Comparison of ENCODE assay signal across 9 cellular contexts in the genomic region with DNA sequence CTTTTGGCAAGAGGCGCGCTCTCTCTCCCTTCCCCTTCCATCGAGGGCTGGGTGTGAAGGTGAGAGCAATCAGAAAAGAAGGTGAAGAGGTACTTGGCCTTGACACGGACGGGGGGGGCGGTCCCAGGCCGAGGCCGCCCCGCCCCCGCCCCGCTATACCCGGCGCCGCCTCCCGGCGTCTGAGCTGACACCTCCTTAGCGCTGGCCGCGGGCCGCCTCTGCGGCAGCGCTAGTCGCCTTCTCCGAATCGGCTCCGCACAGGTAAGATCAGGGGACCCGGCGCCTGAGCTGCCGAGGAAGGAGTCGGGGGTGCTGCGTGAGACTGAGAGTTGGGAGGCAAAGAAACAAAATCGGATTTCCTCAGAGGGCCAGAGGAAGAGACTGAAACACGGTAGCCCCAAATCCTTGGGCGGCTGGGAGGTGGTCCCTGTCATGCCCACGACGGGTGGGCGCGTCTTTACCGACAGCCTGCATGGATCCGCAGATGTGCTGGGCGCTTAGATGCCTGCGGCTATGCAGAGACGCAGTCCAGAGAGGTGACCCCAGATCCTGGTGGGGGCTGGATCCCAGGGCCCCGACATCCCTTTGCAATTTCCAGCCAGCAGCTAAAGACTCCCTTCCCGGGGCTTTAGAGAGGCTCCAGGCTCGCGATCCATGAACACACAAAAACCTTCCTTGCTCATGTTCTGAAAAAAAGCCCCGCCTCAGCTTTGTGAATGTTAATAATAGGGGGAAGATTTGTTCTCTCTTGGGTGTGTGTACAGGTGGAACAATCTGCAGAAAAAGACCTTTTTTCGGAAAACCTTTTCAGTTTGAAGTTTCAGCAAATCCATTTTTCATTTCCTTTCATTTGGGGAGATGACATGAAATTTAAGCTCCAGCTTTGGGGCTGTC. TPM values are rescaled to one million over a fixed set of nuclear protein-coding genes. Genes with fewer than 3 reads are reported as not detected.
DNase-seq lines count a peak whose midpoint lies in the region; ATAC-seq and TF ChIP-seq lines count a peak whose summit lies in the region.
"Had no signal": no experiment of that assay in that cellular context is flagged by ENCODE, and none has a peak within 500 bp of the region (broad histone marks: within the 10 kb centered on the region; RNA-seq: fewer than 3 reads in every experiment).

A gene with protein sequence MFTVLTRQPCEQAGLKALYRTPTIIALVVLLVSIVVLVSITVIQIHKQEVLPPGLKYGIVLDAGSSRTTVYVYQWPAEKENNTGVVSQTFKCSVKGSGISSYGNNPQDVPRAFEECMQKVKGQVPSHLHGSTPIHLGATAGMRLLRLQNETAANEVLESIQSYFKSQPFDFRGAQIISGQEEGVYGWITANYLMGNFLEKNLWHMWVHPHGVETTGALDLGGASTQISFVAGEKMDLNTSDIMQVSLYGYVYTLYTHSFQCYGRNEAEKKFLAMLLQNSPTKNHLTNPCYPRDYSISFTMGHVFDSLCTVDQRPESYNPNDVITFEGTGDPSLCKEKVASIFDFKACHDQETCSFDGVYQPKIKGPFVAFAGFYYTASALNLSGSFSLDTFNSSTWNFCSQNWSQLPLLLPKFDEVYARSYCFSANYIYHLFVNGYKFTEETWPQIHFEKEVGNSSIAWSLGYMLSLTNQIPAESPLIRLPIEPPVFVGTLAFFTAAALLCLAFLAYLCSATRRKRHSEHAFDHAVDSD (plus strand): TSS at position 184 of the 894 bp plus-strand sequence. CDS start 874 bp downstream, outside the sequence.

- H3K36me3 ChIP-seq in H7 (replicated peaks; ENCODE audit: control insufficient read depth, insufficient read depth, low read length) = no peaks in the 10 kb centered on the region

- DNase-seq in H7 = peak; percentile 88
- peak; percentile 61 for DNase-seq in activated CD4-positive, alpha-beta T cell treated with anti-CD3 and anti-CD28 coated beads for 48 hours
- DNase-seq in dermis blood vessel endothelial cell = peak; percentile 30
- DNase-seq in lung microvascular endothelial cell (ENCODE audit: low read depth in 2 of 2) = peak; percentile 2 to 9
- DNase-seq in stimulated activated CD8-positive, alpha-beta memory T cell treated with anti-CD3 and anti-CD28 coated beads, Interleukin-2, amount 100 ng/mL, for 48 hours (ENCODE audit: low read depth in 2 of 2) = peak; percentile 26 to 27
- no peak for DNase-seq in GM13977 (ENCODE audit: low spot score)

- H3K4me3 ChIP-seq in H7 (ENCODE audit: insufficient read depth, low read depth, low read length) = peak within 1 kb of the TSS; percentile 53

- H3K27me3 ChIP-seq in H7 (ENCODE audit: control insufficient read depth, insufficient read depth, low read length) = peaks cover 32% of the 10 kb centered on the region

- no peak for ATAC-seq in GM19035 (IDR thresholded peaks at IDR 0.05; ENCODE audit: unreplicated experiment)
- ATAC-seq in GM21737 (IDR thresholded peaks at IDR 0.05; ENCODE audit: unreplicated experiment) = no peak

- no peak for TF ChIP-seq CTCF in GM13977 (IDR thresholded peaks at IDR 0.05; ENCODE audit: extremely low read depth, insufficient read depth, missing control alignments)

- in situ Hi-C loops in GM13977 (cut with MboI; ENCODE audit: low pct_unique_long_range_greater_than_20kb, low sequenced_read_pairs, unreplicated experiment) = no loop called here

RNA-seq across cellular contexts. Expression of the gene that starts here (rescaled TPM):
- total RNA-seq in H7 (2014; rRNA removed; shearing (Covaris generic)) = 0.30 TPM in 1 of 2 replicates, not detected in the other
- total RNA-seq in dermis blood vessel endothelial cell (under 0.01 and 0.09 TPM in 2 replicates), lung microvascular endothelial cell (not detected in 2 replicates)
- total RNA-seq: pulmonary artery endothelial cell had no signal

Comparison
In these comparisons a context has a peak if more than half of its experiments do, and no peak if none do; other contexts are left out.
1. Peak in DNase-seq and H3K4me3 ChIP-seq in H7; RNA of the gene not detected or under 1 TPM.
2. Peak in DNase-seq in dermis blood vessel endothelial cell; RNA of the gene not detected or under 1 TPM.
3. Peak in DNase-seq in lung microvascular endothelial cell; RNA of the gene not detected or under 1 TPM.